Comparison of ENCODE assay signal across 29 cellular contexts in the genomic region with DNA sequence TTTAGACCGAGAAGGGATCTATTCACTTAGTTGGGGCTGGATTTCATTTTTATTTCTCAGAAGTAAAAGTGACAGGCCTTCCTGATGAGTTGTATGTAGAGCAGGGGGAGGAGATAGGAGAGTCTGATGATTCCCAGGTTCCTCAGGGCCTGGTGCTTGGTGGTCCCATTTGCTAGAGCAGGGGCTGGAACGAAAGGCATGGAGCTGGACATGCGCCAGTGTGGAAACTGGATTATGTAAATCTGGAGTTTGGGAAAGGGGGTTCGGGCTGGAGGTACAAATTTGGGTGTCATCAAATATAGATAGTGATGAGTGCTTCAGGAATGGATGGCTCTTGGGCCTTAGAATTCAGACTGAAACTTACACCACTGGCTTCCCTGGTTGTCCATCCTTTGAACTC. TPM values are rescaled to one million over a fixed set of nuclear protein-coding genes. Genes with fewer than 3 reads are reported as not detected.
"Had no signal": no experiment of that assay in that cellular context is flagged by ENCODE, and none has a peak within 500 bp of the region (broad histone marks: within the 10 kb centered on the region; RNA-seq: fewer than 3 reads in every experiment).

No MANE protein-coding gene starts in this region.

- DNase-seq: stimulated activated CD4-positive, alpha-beta T cell treated with anti-CD3 and anti-CD28 coated beads, Interleukin-2, amount 100 ng/mL, for 48 hours; stimulated activated CD4-positive, alpha-beta T cell treated with anti-CD3 and anti-CD28 coated beads, Interleukin-4, amount 100 ng/mL, for 1 hour; stimulated activated CD4-positive, alpha-beta T cell treated with anti-CD3 and anti-CD28 coated beads, Interleukin-4, amount 100 ng/mL, for 24 hours; stimulated activated CD4-positive, alpha-beta T cell treated with anti-CD3 and anti-CD28 coated beads, Interleukin-4, amount 100 ng/mL, for 4 hours; stimulated activated CD8-positive, alpha-beta memory T cell treated with anti-CD3 and anti-CD28 coated beads, Interleukin-4, amount 100 ng/mL, for 48 hours; stimulated activated naive B cell treated with anti-CD40 and anti-IgM and Interleukin-4, amounts not matched to agents 10 μg/mL and 1 μg/mL and 100 μg/mL, for 72 hours; stimulated activated naive CD4-positive, alpha-beta T cell; stimulated activated naive CD4-positive, alpha-beta T cell treated with Interleukin-2 at 50 U/mL for 16 hours; stimulated activated naive CD8-positive, alpha-beta T cell treated with anti-CD3 and anti-CD28 coated beads, Interleukin-15, amount 100 ng/mL, for 72 hours; stimulated activated naive CD8-positive, alpha-beta T cell treated with anti-CD3 and anti-CD28 coated beads, Interleukin-15, Interleukin-2, amounts not matched to agents 100 U/mL and 50 U/mL, for 24 hours; stomach; substantia nigra; testis; transverse colon; trophoblast cell; upper lobe of left lung; upper lobe of right lung; uterus had no signal

- H3K27ac ChIP-seq: stomach, suprapubic skin, testis, thoracic aorta, tibial artery, tibial nerve, transverse colon, upper lobe of left lung, upper lobe of right lung, uterus, vagina had no signal

- ATAC-seq: stimulated activated effector memory CD8-positive, alpha-beta T cell treated with anti-CD3 and anti-CD28 coated beads, Interleukin-12 subunit alpha, Interleukin-12 subunit beta, amount 100 ng/mL, for 72 hours; stimulated activated memory B cell treated with anti-CD40 and anti-IgM and Interleukin-4, amounts not matched to agents 10 μg/mL and 1 μg/mL and 100 μg/mL, for 72 hours; stimulated activated naive B cell treated with anti-CD40 and anti-IgM and Interleukin-4, amounts not matched to agents 10 μg/mL and 1 μg/mL and 100 μg/mL, for 72 hours; stimulated activated naive CD8-positive, alpha-beta T cell treated with anti-CD3 and anti-CD28 coated beads, Interleukin-15, amount 100 ng/mL, for 72 hours; stimulated activated naive CD8-positive, alpha-beta T cell treated with anti-CD3 and anti-CD28 coated beads, Interleukin-15, Interleukin-2, amounts not matched to agents 100 U/mL and 50 U/mL, for 24 hours; upper lobe of right lung had no signal

- H3K36me3 ChIP-seq: stomach, suprapubic skin, thoracic aorta, tibial artery, tibial nerve, transverse colon, upper lobe of left lung, upper lobe of right lung, uterus, vagina had no signal

- H3K4me3 ChIP-seq: stomach, suprapubic skin, testis, thoracic aorta, tibial artery, tibial nerve, transverse colon, upper lobe of left lung, upper lobe of right lung, uterus, vagina had no signal

- FAIRE-seq: urothelium cell line had no signal

- H3K9me3 ChIP-seq: stomach, suprapubic skin, testis, thoracic aorta, tibial artery, transverse colon, upper lobe of left lung, upper lobe of right lung, uterus, vagina had no signal

- H3K4me1 ChIP-seq: testis, transverse colon, uterus had no signal

- H3K27me3 ChIP-seq: stomach, suprapubic skin, testis, tibial artery, tibial nerve, transverse colon, upper lobe of left lung, upper lobe of right lung, uterus, vagina had no signal

RNA-seq across cellular contexts. Expression of gene GNLY, which starts 27.5 kb away (rescaled TPM):
- total RNA-seq: temporal lobe, urinary bladder had no signal

RNA-seq across cellular contexts. Expression of gene SFTPB, which starts 53.6 kb away (rescaled TPM):
- total RNA-seq: subcutaneous adipose tissue, suprapubic skin, thoracic aorta, tibial nerve, transverse colon, urinary bladder, vagina had no signal
